In genomic region chr15:77749236-77749997, GRCh38 we compare ENCODE assay signal across 16 cellular contexts.
"Had no signal": no experiment of that assay in that cellular context is flagged by ENCODE, and none has a peak within 500 bp of the region (broad histone marks: within the 10 kb centered on the region; RNA-seq: fewer than 3 reads in every experiment).

No MANE protein-coding gene starts in this region.

- DNase-seq: activated gamma-delta T cell treated with Interleukin-2 at 50 U/mL for 16 hours; activated T-cell treated with anti-CD3 and anti-CD28 coated beads, Interleukin-2, amount 50 U/mL, for 1 hour; body of pancreas; dermis blood vessel endothelial cell; effector CD8-positive, alpha-beta T cell; glutamatergic neuron; lower lobe of right lung; natural killer cell; ovary; stimulated activated CD4-positive, alpha-beta T cell treated with anti-CD3 and anti-CD28 coated beads, Interleukin-2, amount 100 ng/mL, for 48 hours; stimulated activated naive CD4-positive, alpha-beta T cell; testis had no signal

- H3K4me1 ChIP-seq: body of pancreas, lower lobe of right lung, prostate gland, testis had no signal

- H3K27ac ChIP-seq: body of pancreas, esophagus muscularis mucosa, hepatocyte, lower lobe of right lung, ovary, prostate gland, testis, vagina had no signal

- H3K27me3 ChIP-seq: body of pancreas, hepatocyte, ovary, testis, vagina had no signal

- H3K9me3 ChIP-seq: body of pancreas, esophagus muscularis mucosa, lower lobe of right lung, ovary, prostate gland, testis, vagina had no signal

- H3K4me3 ChIP-seq: body of pancreas, esophagus muscularis mucosa, hepatocyte, lower lobe of right lung, ovary, prostate gland, testis, vagina had no signal

- ATAC-seq: body of pancreas, lower lobe of right lung, natural killer cell had no signal

- H3K36me3 ChIP-seq: esophagus muscularis mucosa, lower lobe of right lung, ovary, prostate gland, vagina had no signal
